Comparison of ENCODE assay signal across 1 cellular context in genomic region chr1:115091582-115091981, GRCh38.
TF ChIP-seq lines count a peak whose summit lies in the region.

No MANE protein-coding gene starts in this region.

TF ChIP-seq in IMR-90, 13 proteins besides CTCF, POLR2A, EP300 and RAD21 (continued from another document):
- TF ChIP-seq CEBPB (IDR thresholded peaks at IDR 0.05; ENCODE audit: low read depth, low read length): peak; percentile 54; the same call in 1 of the 2 replicates
